ENCODE assay signal across 1 cellular context in genomic region chr16:66934138-66934838, GRCh38.
TF ChIP-seq lines count a peak whose summit lies in the region.

TSS of gene CIAO2B (minus strand) at chr16:66934402. CDS start at chr16:66934364, 38 bp downstream.

TF ChIP-seq in HepG2, 621 proteins besides CTCF, POLR2A, EP300 and RAD21 (continued from another document and continues in another):
- TF ChIP-seq DBP (CRISPR knock-in tag; IDR thresholded peaks at IDR 0.05; ENCODE audit: not compliant biosample characterization) (peak; percentile 66), ZNF609 (CRISPR knock-in tag; IDR thresholded peaks at IDR 0.05; ENCODE audit: borderline replicate concordance) (no peak; the same call in 1 of the 2 replicates), ARID3A (IDR thresholded peaks at IDR 0.05; ENCODE audit: low read depth, low read length) (peak; percentile 54; the same call in 1 of the 2 replicates), KDM4B (CRISPR knock-in tag; IDR thresholded peaks at IDR 0.05) (peak; percentile 93; the same call in 1 of the 2 replicates), ZNF761 (CRISPR knock-in tag; conservative IDR thresholded peaks at IDR 0.05) (peak; percentile 71; the same call in 1 of the 2 replicates), ZNF446 (CRISPR knock-in tag; IDR thresholded peaks at IDR 0.05) (peak; percentile 95), ATF1 (CRISPR knock-in tag; IDR thresholded peaks at IDR 0.05) (no peak), MED13 (CRISPR knock-in tag; IDR thresholded peaks at IDR 0.05) (peak; percentile 75; the same call in 1 of the 2 replicates), ZNF451 (CRISPR knock-in tag; IDR thresholded peaks at IDR 0.05) (peak; percentile 97; the same call in 1 of the 2 replicates), ARID4A (CRISPR knock-in tag; IDR thresholded peaks at IDR 0.05; ENCODE audit: borderline replicate concordance) (peak; percentile 99), TBX2 (CRISPR knock-in tag; IDR thresholded peaks at IDR 0.05; ENCODE audit: borderline replicate concordance) (peak; percentile 90), MZF1 (CRISPR knock-in tag; IDR thresholded peaks at IDR 0.05; ENCODE audit: borderline replicate concordance) (peak; percentile 86; the same call in 1 of the 2 replicates), ZNF34 (CRISPR knock-in tag; IDR thresholded peaks at IDR 0.05; ENCODE audit: borderline replicate concordance) (no peak; the same call in 1 of the 2 replicates), ZBTB20 (CRISPR knock-in tag; IDR thresholded peaks at IDR 0.05; ENCODE audit: borderline replicate concordance, low read depth) (peak; percentile 96), ETV5 (CRISPR knock-in tag; IDR thresholded peaks at IDR 0.05; ENCODE audit: borderline replicate concordance) (peak; percentile 96), SMARCC2 (IDR thresholded peaks at IDR 0.05) (no peak), KAT7 (CRISPR knock-in tag; IDR thresholded peaks at IDR 0.05; ENCODE audit: borderline replicate concordance) (peak; percentile 92), NR2F1 (CRISPR knock-in tag; IDR thresholded peaks at IDR 0.05) (0 out of 4 replicates have a peak, but pooled peaks of 1 of the 2 experiments have one; percentile 14), ZNF121 (CRISPR knock-in tag; IDR thresholded peaks at IDR 0.05) (peak; percentile 62; the same call in 1 of the 2 replicates), PREB (CRISPR knock-in tag; IDR thresholded peaks at IDR 0.05) (peak; percentile 76; the same call in 1 of the 2 replicates), GLI4 (CRISPR knock-in tag; IDR thresholded peaks at IDR 0.05; ENCODE audit: borderline replicate concordance) (peak; percentile 74; the same call in 1 of the 2 replicates), NFE2L2 (IDR thresholded peaks at IDR 0.05; ENCODE audit: low read length) (no peak), RAD51 (IDR thresholded peaks at IDR 0.05; ENCODE audit: borderline replicate concordance) (no peak), ZNF580 (CRISPR knock-in tag; IDR thresholded peaks at IDR 0.05; ENCODE audit: borderline replicate concordance, low read depth) (peak; percentile 93), ZNF83 (CRISPR knock-in tag; IDR thresholded peaks at IDR 0.05; ENCODE audit: borderline replicate concordance) (0 out of 2 replicates have a peak, but pooled peaks have one; percentile 65), ZNF331 (CRISPR knock-in tag; IDR thresholded peaks at IDR 0.05) (peak; percentile 92), ZNF275 (CRISPR knock-in tag; IDR thresholded peaks at IDR 0.05; ENCODE audit: borderline replicate concordance) (peak; percentile 45; the same call in 1 of the 2 replicates), CEBPG (CRISPR knock-in tag; IDR thresholded peaks at IDR 0.05) (0 out of 2 replicates have a peak, but pooled peaks have one; percentile 42), ZNF674 (CRISPR knock-in tag; IDR thresholded peaks at IDR 0.05; ENCODE audit: low read depth) (no peak), HIVEP1 (CRISPR knock-in tag; IDR thresholded peaks at IDR 0.05) (peak; percentile 97), IRF1 (CRISPR knock-in tag; IDR thresholded peaks at IDR 0.05; ENCODE audit: low read depth) (0 out of 2 replicates have a peak, but pooled peaks have one; percentile 17), TSC22D2 (CRISPR knock-in tag; IDR thresholded peaks at IDR 0.05; ENCODE audit: borderline replicate concordance) (peak; percentile 85), ELF4 (CRISPR knock-in tag; IDR thresholded peaks at IDR 0.05; ENCODE audit: borderline replicate concordance) (no peak; the same call in 1 of the 2 replicates), NFE2L1 (CRISPR knock-in tag; IDR thresholded peaks at IDR 0.05; ENCODE audit: borderline replicate concordance) (no peak), NCOR1 (IDR thresholded peaks at IDR 0.05; ENCODE audit: borderline replicate concordance, low read length) (no peak; the same call in 1 of the 2 replicates), GATAD1 (CRISPR knock-in tag; IDR thresholded peaks at IDR 0.05) (peak; percentile 98), ATF2 (CRISPR knock-in tag; IDR thresholded peaks at IDR 0.05) (peak; percentile 87; the same call in 1 of the 2 replicates), HBP1 (CRISPR knock-in tag; IDR thresholded peaks at IDR 0.05; ENCODE audit: low read depth) (peak; percentile 92; the same call in 1 of the 2 replicates), ZNF550 (CRISPR knock-in tag; IDR thresholded peaks at IDR 0.05; ENCODE audit: borderline replicate concordance) (no peak), ZNF780A (CRISPR knock-in tag; IDR thresholded peaks at IDR 0.05) (peak; percentile 31; the same call in 1 of the 2 replicates)
